Comparison of ENCODE assay signal across 8 cellular contexts in genomic region chr1:110083453-110084225, GRCh38. TPM values are rescaled to one million over a fixed set of nuclear protein-coding genes. Genes with fewer than 3 reads are reported as not detected.
DNase-seq lines count a peak whose midpoint lies in the region; ATAC-seq and TF ChIP-seq lines count a peak whose summit lies in the region.

No MANE protein-coding gene starts in this region.

- DNase-seq in Right ventricle myocardium inferior (ENCODE audit: missing footprints) (no peak), cardiac septum (ENCODE audit: low spot score) (no peak), erythroblast (lab: John Stamatoyannopoulos, UW) (no peak), NK-92 (lab: John Stamatoyannopoulos, UW; ENCODE audit: unreplicated experiment) (no peak), NCI-H1930 (lab: John Stamatoyannopoulos, UW) (no peak)
- DNase-seq in effector memory CD8-positive, alpha-beta T cell, result no peak
- DNase-seq in naive thymus-derived CD8-positive, alpha-beta T cell, result no peak

- peak; percentile 38 for ATAC-seq in Right ventricle myocardium inferior
- ATAC-seq in effector memory CD8-positive, alpha-beta T cell (replicated peaks), result peak; percentile 24
- ATAC-seq in naive thymus-derived CD8-positive, alpha-beta T cell, result peak; percentile 41 to 44
- no peak for ATAC-seq in GM18517 (IDR thresholded peaks at IDR 0.05; ENCODE audit: unreplicated experiment)

- H3K27ac Mint-ChIP-seq in effector memory CD8-positive, alpha-beta T cell, result peak overlapping the region in 1 of 2 donors; percentile 33
- H3K27ac Mint-ChIP-seq in naive thymus-derived CD8-positive, alpha-beta T cell, result peak overlapping the region in 1 of 10 donors; percentile 8

- peaks cover 10 to 17% of the 10 kb centered on the region in 2 donors for H3K4me1 Mint-ChIP-seq in effector memory CD8-positive, alpha-beta T cell (ENCODE audit: low read depth in 2 of 2)
- peaks cover 12 to 20% (median 19%) of the 10 kb centered on the region in 4 donors for H3K4me1 Mint-ChIP-seq in naive thymus-derived CD8-positive, alpha-beta T cell

- no peaks in the 10 kb centered on the region for H3K9me3 Mint-ChIP-seq in effector memory CD8-positive, alpha-beta T cell
- no peaks in the 10 kb centered on the region for H3K9me3 Mint-ChIP-seq in naive thymus-derived CD8-positive, alpha-beta T cell

- H3K4me3 Mint-ChIP-seq in effector memory CD8-positive, alpha-beta T cell, result peak overlapping the region; percentile 83
- H3K4me3 Mint-ChIP-seq in naive thymus-derived CD8-positive, alpha-beta T cell, result peak overlapping the region; percentile 75 to 91 (median 80)

- intact Hi-C loops in Right ventricle myocardium inferior (cut with DNase I), result no loop called here
- intact Hi-C loops in cardiac septum (cut with DNase I), result no loop called here

- POLR2A ChIA-PET in naive thymus-derived CD8-positive, alpha-beta T cell (lab: Charles Lee), result interaction anchor here (0.6 kb wide), 1 partner anchor 600 kb away, joined by 4 read pairs; no protein-coding TSS in a partner anchor

- H3K27me3 Mint-ChIP-seq in effector memory CD8-positive, alpha-beta T cell, result peaks cover 68 to 90% of the 10 kb centered on the region in 2 donors
- peaks cover 32 to 95% (median 73%) of the 10 kb centered on the region in 5 donors for H3K27me3 Mint-ChIP-seq in naive thymus-derived CD8-positive, alpha-beta T cell

- no peaks in the 10 kb centered on the region for H3K36me3 Mint-ChIP-seq in effector memory CD8-positive, alpha-beta T cell (ENCODE audit: insufficient read depth)
- no peaks in the 10 kb centered on the region for H3K36me3 Mint-ChIP-seq in naive thymus-derived CD8-positive, alpha-beta T cell

- no peak for TF ChIP-seq POLR2A in erythroblast (IDR thresholded peaks at IDR 0.05; ENCODE audit: low read length)

RNA-seq across cellular contexts. Expression of gene ALX3, which starts 13.2 kb away (rescaled TPM):
- total RNA-seq in Right ventricle myocardium inferior, result not detected
- total RNA-seq in cardiac septum, result 0.22 TPM
- total RNA-seq in naive thymus-derived CD8-positive, alpha-beta T cell, result not detected
- polyA plus RNA-seq in naive thymus-derived CD8-positive, alpha-beta T cell, result not detected

RNA-seq across cellular contexts. Expression of gene UBL4B, which starts 28.6 kb away (rescaled TPM):
- total RNA-seq in Right ventricle myocardium inferior (not detected), cardiac septum (not detected)
- not detected for total RNA-seq in naive thymus-derived CD8-positive, alpha-beta T cell
- polyA plus RNA-seq in naive thymus-derived CD8-positive, alpha-beta T cell, result not detected

RNA-seq across cellular contexts. Expression of gene STRIP1, which starts 49.2 kb away (rescaled TPM):
- total RNA-seq in Right ventricle myocardium inferior (17.8 TPM), cardiac septum (23.8 TPM)
- total RNA-seq in naive thymus-derived CD8-positive, alpha-beta T cell, result 10 to 100 TPM; 75.7 to 86.5 TPM
- 10 to 100 TPM; 17.8 to 26.8 (median 18.7) TPM for polyA plus RNA-seq in naive thymus-derived CD8-positive, alpha-beta T cell
